ENCODE assay signal across 8 cellular contexts in the genomic region with DNA sequence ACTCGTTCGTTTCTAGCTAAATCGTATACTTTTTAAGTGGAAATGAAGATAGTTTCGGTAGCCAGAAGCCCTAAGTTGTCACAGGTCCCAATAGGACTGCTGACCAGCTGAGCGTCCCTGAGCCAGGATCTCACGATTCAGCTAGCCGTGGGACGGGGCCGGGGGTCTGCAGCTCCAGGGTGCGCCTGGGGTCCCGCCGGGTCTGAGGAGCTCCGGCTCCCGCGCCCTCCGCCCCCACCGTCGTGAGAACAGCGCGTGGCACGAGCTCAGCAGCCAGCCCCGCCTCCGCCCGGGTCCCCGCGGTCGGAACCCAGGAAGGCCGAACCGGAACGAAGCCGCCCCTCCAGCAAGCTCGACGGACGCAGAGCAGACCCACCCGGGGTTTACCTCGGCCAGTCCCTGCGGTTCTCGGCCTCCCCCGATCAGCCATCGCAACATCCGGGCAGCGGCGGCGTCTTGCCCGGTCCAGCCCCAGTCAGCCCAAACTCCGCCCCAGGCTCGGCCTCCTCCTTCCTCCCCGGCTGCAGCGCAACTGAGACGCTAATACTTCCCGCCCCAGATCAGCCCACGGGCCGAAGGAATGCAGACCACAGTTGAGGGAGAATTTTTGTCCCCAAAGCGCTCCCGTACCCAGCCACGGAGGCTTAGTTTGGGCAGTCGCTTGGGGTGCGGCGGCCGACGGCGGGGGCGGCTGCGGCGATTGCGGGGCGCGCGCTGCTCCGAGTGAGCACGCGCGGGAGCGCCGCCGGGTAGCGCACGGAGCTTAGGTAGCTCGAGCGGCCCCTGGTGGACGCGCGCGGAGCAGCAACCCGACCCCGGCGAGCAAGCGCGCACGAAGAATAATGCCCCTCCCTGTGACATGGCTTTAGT. TPM values are rescaled to one million over a fixed set of nuclear protein-coding genes. Genes with fewer than 3 reads are reported as not detected.
A peak's percentile ranks its signal among the peaks of the same experiment; 100 is the strongest.
DNase-seq lines count a peak whose midpoint lies in the region; ATAC-seq and TF ChIP-seq lines count a peak whose summit lies in the region.

A gene with protein sequence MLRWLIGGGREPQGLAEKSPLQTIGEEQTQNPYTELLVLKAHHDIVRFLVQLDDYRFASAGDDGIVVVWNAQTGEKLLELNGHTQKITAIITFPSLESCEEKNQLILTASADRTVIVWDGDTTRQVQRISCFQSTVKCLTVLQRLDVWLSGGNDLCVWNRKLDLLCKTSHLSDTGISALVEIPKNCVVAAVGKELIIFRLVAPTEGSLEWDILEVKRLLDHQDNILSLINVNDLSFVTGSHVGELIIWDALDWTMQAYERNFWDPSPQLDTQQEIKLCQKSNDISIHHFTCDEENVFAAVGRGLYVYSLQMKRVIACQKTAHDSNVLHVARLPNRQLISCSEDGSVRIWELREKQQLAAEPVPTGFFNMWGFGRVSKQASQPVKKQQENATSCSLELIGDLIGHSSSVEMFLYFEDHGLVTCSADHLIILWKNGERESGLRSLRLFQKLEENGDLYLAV (minus strand): TSS at position 534 of the 870 bp plus-strand sequence. CDS start 96 bp downstream, at position 438.

- H3K9me3 Mint-ChIP-seq in IgD-negative memory B cell: peaks cover 0 to 1% (median 0%) of the 10 kb centered on the region in 3 donors

- peak within 1 kb of the TSS; percentile 57 for H3K27ac ChIP-seq in PC-3 (ENCODE audit: low read length)
- peak within 1 kb of the TSS; percentile 94 to 95 for H3K27ac ChIP-seq in mucosa of rectum (ENCODE audit: low read depth in 2 of 2, low read length in 2 of 2)

- H3K4me3 Mint-ChIP-seq in IgD-negative memory B cell: peak within 1 kb of the TSS; percentile 89 to 99 (median 96)

- peak within 1 kb of the TSS; percentile 37 to 97 (median 94) for H3K27ac Mint-ChIP-seq in IgD-negative memory B cell

- peaks cover 2% of the 10 kb centered on the region for H3K27me3 Mint-ChIP-seq in IgD-negative memory B cell

- peak within 1 kb of the TSS; percentile 88 for H3K4me2 ChIP-seq in PC-3 (ENCODE audit: low read length)

- H3K4me3 ChIP-seq in PC-3 (ENCODE audit: low read length) (peak within 1 kb of the TSS; percentile 81), epithelial cell of proximal tubule (ENCODE audit: low read depth, low read length) (peak within 1 kb of the TSS; percentile 91), mucosa of rectum (ENCODE audit: low read length in 2 of 2) (peak within 1 kb of the TSS; percentile 88)

- intact Hi-C loops in PC-3 (cut with micrococcal nuclease): loop anchor here (1.0 to 5.0 kb wide), 5 partner anchors 61 to 625 kb away; a partner anchor contains a TSS

- H3K9ac ChIP-seq in PC-3 (ENCODE audit: low read length): peak within 1 kb of the TSS; percentile 77
- H3K9ac ChIP-seq in mucosa of rectum (ENCODE audit: low read depth in 1 of 2, low read length in 2 of 2): peak within 1 kb of the TSS; percentile 87 to 90

- POLR2A ChIA-PET in PC-3 (lab: Charles Lee; ENCODE audit: unreplicated experiment): interaction anchor here (0.6 to 0.7 kb wide), 2 partner anchors 138 to 348 kb away, joined by 3 to 5 read pairs; no protein-coding TSS in a partner anchor

- peaks cover 19% of the 10 kb centered on the region for H3K79me2 ChIP-seq in PC-3 (ENCODE audit: low read length)

- H3F3A ChIP-seq in PC-3 (ENCODE audit: low read length, unreplicated experiment): no peaks in the 10 kb centered on the region

- DNase-seq in DMS53 (lab: John Stamatoyannopoulos, UW) (peak; percentile 98), PC-3 (peak; percentile 77), activated T-cell treated with anti-CD3 and anti-CD28 coated beads for 48 hours (ENCODE audit: low read depth) (peak; percentile 84), epithelial cell of proximal tubule (ENCODE audit: low read depth) (peak; percentile 52)
- DNase-seq in stimulated activated CD8-positive, alpha-beta memory T cell treated with anti-CD3 and anti-CD28 coated beads, Interleukin-4, amount 100 ng/mL, for 48 hours: peak; percentile 93

- H3K27me3 ChIP-seq in PC-3 (ENCODE audit: low read length): no peaks in the 10 kb centered on the region
- H3K27me3 ChIP-seq in mucosa of rectum (ENCODE audit: control insufficient read depth in 2 of 2, insufficient read depth in 2 of 2, low read length in 2 of 2): peaks cover 0 to 2% of the 10 kb centered on the region in 2 donors

- CTCF ChIA-PET in PC-3 (lab: Charles Lee): interaction anchor here (0.6 to 0.9 kb wide), 2 partner anchors 347 to 642 kb away, joined by 4 read pairs; a partner anchor contains a TSS

- BruUV-seq in PC-3 (replicated peaks; lab: Mats Ljungman, UMichigan): no TSS peak

- H2AFZ ChIP-seq in PC-3 (ENCODE audit: low read length): peak within 1 kb of the TSS; percentile 89

- no peaks in the 10 kb centered on the region for H3K36me3 ChIP-seq in PC-3 (ENCODE audit: low read depth, low read length)
- H3K36me3 ChIP-seq in mucosa of rectum (ENCODE audit: control insufficient read depth in 2 of 2, insufficient read depth in 2 of 2, low read length in 2 of 2): peaks cover 2 to 5% of the 10 kb centered on the region in 2 donors

- H3K4me1 Mint-ChIP-seq in IgD-negative memory B cell: peaks cover 23 to 33% (median 31%) of the 10 kb centered on the region in 3 donors

- H3K36me3 Mint-ChIP-seq in IgD-negative memory B cell: peaks cover 3% of the 10 kb centered on the region

- H3K4me1 ChIP-seq in PC-3 (ENCODE audit: insufficient read depth, low read length) (peaks cover 6% of the 10 kb centered on the region; the same call in 1 of the 2 replicates), mucosa of rectum (ENCODE audit: control insufficient read depth in 2 of 2, insufficient read depth in 2 of 2, low read length in 2 of 2) (peaks cover 0 to 2% of the 10 kb centered on the region in 2 donors)

- no peaks in the 10 kb centered on the region for H4K20me1 ChIP-seq in PC-3 (ENCODE audit: low read length)

- H3K9me3 ChIP-seq in PC-3 (ENCODE audit: low read length): no peaks in the 10 kb centered on the region
- no peaks in the 10 kb centered on the region for H3K9me3 ChIP-seq in mucosa of rectum (ENCODE audit: control insufficient read depth in 2 of 2, low read length in 2 of 2)

- peak; percentile 87 for ATAC-seq in GM21529 (IDR thresholded peaks at IDR 0.05; ENCODE audit: unreplicated experiment)
- ATAC-seq in PC-3: peak; percentile 95

- peak; percentile 74 for TF ChIP-seq CTCF in PC-3 (conservative IDR thresholded peaks at IDR 0.05; ENCODE audit: low read depth, low read length)
- peak; percentile 83 for TF ChIP-seq CTCF in epithelial cell of proximal tubule (conservative IDR thresholded peaks at IDR 0.05; ENCODE audit: low read depth, low read length)

- H3K9me2 ChIP-seq in PC-3 (replicated peaks; ENCODE audit: low read length): no peaks in the 10 kb centered on the region

RNA-seq across cellular contexts. Expression of the gene that starts here (rescaled TPM):
- polyA plus RNA-seq in IgD-negative memory B cell: 24.3 TPM
- total RNA-seq in PC-3 (2014; rRNA removed) (13.5 and 19.5 TPM in 2 replicates), epithelial cell of proximal tubule (63.2 and 66.2 TPM in 2 replicates)

Comparison
In these comparisons a context has a peak if more than half of its experiments do, and no peak if none do; other contexts are left out.
1. Peak in every context shown above with its lines: DNase-seq, ATAC-seq, H3K4me3 ChIP-seq and H3K27ac ChIP-seq.